In the genomic region with DNA sequence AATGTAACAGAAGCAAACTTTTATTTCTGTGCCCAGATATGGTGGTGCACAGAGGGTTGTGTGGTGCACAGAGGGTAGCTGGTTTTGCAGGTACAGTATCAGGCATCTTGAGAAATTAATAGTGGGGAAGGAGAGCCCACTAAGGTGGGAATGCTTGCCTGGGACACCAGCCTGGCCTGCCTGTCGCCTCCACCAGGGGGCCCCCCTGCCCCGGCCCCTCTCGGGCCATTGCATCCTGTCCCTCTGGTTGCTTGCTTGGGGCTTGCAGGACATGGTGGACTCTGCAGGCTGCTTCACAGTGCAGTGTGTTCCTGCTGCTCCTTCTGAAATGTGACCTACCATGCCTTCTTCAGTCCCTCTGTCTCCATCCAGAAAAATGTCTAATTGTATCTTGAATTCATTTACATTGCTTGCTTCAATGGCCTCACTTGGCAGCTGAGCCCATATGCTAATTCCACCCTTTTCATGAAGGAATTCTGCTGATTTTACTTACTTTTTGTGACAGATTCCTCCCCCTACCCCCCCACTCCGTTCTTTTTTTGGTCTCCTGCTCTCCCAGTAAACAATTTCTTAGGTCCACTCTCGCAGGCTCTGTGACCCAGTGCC, we compare ENCODE assay signal across 9 cellular contexts.
DNase-seq lines count a peak whose midpoint lies in the region; ATAC-seq, FAIRE-seq and TF ChIP-seq lines count a peak whose summit lies in the region.
"Had no signal": no experiment of that assay in that cellular context is flagged by ENCODE, and none has a peak within 500 bp of the region (broad histone marks: within the 10 kb centered on the region; RNA-seq: fewer than 3 reads in every experiment).

No MANE protein-coding gene starts in this region.

- FAIRE-seq in GM12892 (lab: Jason Lieb, UNC): peak; percentile 70
- FAIRE-seq: colon had no signal

- no peak for TF ChIP-seq EP300 in upper lobe of left lung (IDR thresholded peaks at IDR 0.05)

- no peak for TF ChIP-seq POLR2A in GM12892 (IDR thresholded peaks at IDR 0.05; ENCODE audit: low read depth, low read length)
- no peak for TF ChIP-seq POLR2A in upper lobe of left lung (IDR thresholded peaks at IDR 0.05)

- ATAC-seq in upper lobe of left lung (ENCODE audit: low FRiP score in 2 of 2): peak; percentile 48 to 62
- ATAC-seq in GM21367 (IDR thresholded peaks at IDR 0.05; ENCODE audit: unreplicated experiment): no peak
- ATAC-seq in HG03520 (IDR thresholded peaks at IDR 0.05; ENCODE audit: unreplicated experiment): no peak

- H3K4me3 ChIP-seq in AG04449 (ENCODE audit: low read depth, low read length) (no peak overlapping the region), liver (ENCODE audit: low read depth in 1 of 3, low read length in 3 of 3) (no peak overlapping the region), upper lobe of left lung (no peak overlapping the region)

- TF ChIP-seq CTCF in AG04449 (IDR thresholded peaks at IDR 0.05; ENCODE audit: insufficient read depth, low read length, missing control alignments) (peak; percentile 90), liver (IDR thresholded peaks at IDR 0.05; ENCODE audit: low read depth, low read length, missing input control) (peak; percentile 52), upper lobe of left lung (IDR thresholded peaks at IDR 0.05) (peak in 5 of 6 experiments; percentile 39 to 59 (median 57))

- H3K4me1 ChIP-seq in liver (ENCODE audit: control insufficient read depth in 4 of 4, insufficient read depth in 4 of 4, low read length in 3 of 4) (no peaks in the 10 kb centered on the region), upper lobe of left lung (peaks cover 0 to 11% (median 2%) of the 10 kb centered on the region in 4 donors)

- no peak for DNase-seq in AG04449 (ENCODE audit: low read depth, low spot score)
- DNase-seq in GM12892 (ENCODE audit: insufficient read length): peak; percentile 39
- peak; percentile 53 for DNase-seq in SK-N-DZ (ENCODE audit: low spot score)
- DNase-seq in cerebellum (ENCODE audit: low spot score): peak; percentile 25
- DNase-seq in upper lobe of left lung: peak; percentile 28 to 90

- H3K27me3 ChIP-seq in liver (ENCODE audit: control insufficient read depth in 4 of 4, insufficient read depth in 4 of 4, low read length in 3 of 4) (no peaks in the 10 kb centered on the region), upper lobe of left lung (no peaks in the 10 kb centered on the region)

- CTCF ChIA-PET in AG04449 (lab: Yijun Ruan, JAX): interaction anchor here (0.7 to 6.6 kb wide), 24 partner anchors 9 to 383 kb away, joined by 3 to 68 read pairs (median 4); no protein-coding TSS in a partner anchor

- 81% methylated on average over 5 of the region's 5 CpGs for WGBS in liver
- 72 to 75% methylated on average over 5 of the region's 5 CpGs for WGBS in upper lobe of left lung, 2 donors

- H3K9me3 ChIP-seq in liver (ENCODE audit: control insufficient read depth in 4 of 4, low read length in 3 of 4): no peaks in the 10 kb centered on the region
- H3K9me3 ChIP-seq in upper lobe of left lung: peaks cover 0 to 10% (median 8%) of the 10 kb centered on the region in 4 donors

- H3K9ac ChIP-seq in liver (ENCODE audit: low read depth in 1 of 2, low read length in 2 of 2): no peak overlapping the region

- H3K36me3 ChIP-seq in liver (ENCODE audit: control insufficient read depth in 4 of 4, insufficient read depth in 3 of 4, low read depth in 1 of 4, low read length in 3 of 4) (no peaks in the 10 kb centered on the region), upper lobe of left lung (no peaks in the 10 kb centered on the region)

- peak; percentile 57 to 76 for TF ChIP-seq RAD21 in liver (IDR thresholded peaks at IDR 0.05)

- POLR2A ChIA-PET in AG04449 (lab: Yijun Ruan, JAX): no interaction called here

- H3K27ac ChIP-seq in liver (ENCODE audit: low read depth in 1 of 2, low read length in 2 of 2) (no peak overlapping the region), upper lobe of left lung (no peak overlapping the region)

TF ChIP-seq in liver, 16 proteins besides CTCF, POLR2A, EP300 and RAD21:
- no peak for TF ChIP-seq JUND (IDR thresholded peaks at IDR 0.05)
- no peak for TF ChIP-seq HNF4A (conservative IDR thresholded peaks at IDR 0.05)
- TF ChIP-seq, protein P1, sequence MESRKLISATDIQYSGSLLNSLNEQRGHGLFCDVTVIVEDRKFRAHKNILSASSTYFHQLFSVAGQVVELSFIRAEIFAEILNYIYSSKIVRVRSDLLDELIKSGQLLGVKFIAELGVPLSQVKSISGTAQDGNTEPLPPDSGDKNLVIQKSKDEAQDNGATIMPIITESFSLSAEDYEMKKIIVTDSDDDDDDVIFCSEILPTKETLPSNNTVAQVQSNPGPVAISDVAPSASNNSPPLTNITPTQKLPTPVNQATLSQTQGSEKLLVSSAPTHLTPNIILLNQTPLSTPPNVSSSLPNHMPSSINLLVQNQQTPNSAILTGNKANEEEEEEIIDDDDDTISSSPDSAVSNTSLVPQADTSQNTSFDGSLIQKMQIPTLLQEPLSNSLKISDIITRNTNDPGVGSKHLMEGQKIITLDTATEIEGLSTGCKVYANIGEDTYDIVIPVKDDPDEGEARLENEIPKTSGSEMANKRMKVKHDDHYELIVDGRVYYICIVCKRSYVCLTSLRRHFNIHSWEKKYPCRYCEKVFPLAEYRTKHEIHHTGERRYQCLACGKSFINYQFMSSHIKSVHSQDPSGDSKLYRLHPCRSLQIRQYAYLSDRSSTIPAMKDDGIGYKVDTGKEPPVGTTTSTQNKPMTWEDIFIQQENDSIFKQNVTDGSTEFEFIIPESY (IDR thresholded peaks at IDR 0.05): no peak
- TF ChIP-seq, protein P2, sequence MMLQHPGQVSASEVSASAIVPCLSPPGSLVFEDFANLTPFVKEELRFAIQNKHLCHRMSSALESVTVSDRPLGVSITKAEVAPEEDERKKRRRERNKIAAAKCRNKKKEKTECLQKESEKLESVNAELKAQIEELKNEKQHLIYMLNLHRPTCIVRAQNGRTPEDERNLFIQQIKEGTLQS (IDR thresholded peaks at IDR 0.05): no peak
- no peak for TF ChIP-seq TAF1 (conservative IDR thresholded peaks at IDR 0.05)
- TF ChIP-seq RXRA (IDR thresholded peaks at IDR 0.05): no peak
- TF ChIP-seq NR2F2 (IDR thresholded peaks at IDR 0.05): no peak
- no peak for TF ChIP-seq HNF4G (IDR thresholded peaks at IDR 0.05)
- TF ChIP-seq YY1 (IDR thresholded peaks at IDR 0.05): no peak
- no peak for TF ChIP-seq FOXA1 (IDR thresholded peaks at IDR 0.05)

Comparison
In these comparisons a context has a peak if more than half of its experiments do, and no peak if none do; other contexts are left out.
1. ATAC-seq: peak in upper lobe of left lung (2 of 2); none in GM21367 (single experiment) and HG03520 (single experiment).
2. Peak in every context shown above with its lines, with median percentiles within 50 percentile points of each other: CTCF ChIP-seq.